ENCODE assay signal across 8 cellular contexts in the genomic region with DNA sequence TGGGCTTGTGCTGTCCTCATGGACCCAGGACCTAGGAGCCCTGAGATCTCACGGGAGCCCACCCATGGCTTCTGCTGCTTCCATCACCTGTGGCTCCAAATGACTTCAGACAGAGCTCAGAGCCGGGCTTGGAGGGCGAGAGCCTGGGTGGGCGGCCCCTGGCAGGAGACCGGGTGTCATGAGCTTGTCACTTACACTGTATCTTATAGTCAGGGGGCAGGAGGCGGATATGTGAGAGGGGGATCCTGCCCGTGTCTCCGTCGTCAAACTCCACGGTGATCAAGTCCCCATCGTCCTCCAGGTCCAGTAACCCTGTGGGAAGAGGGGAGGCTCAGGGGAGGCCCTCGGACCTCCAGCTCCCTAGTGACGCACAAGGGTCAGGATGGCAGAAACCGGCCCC. TPM values are rescaled to one million over a fixed set of nuclear protein-coding genes. Genes with fewer than 3 reads are reported as not detected.
"Had no signal": no experiment of that assay in that cellular context is flagged by ENCODE, and none has a peak within 500 bp of the region (broad histone marks: within the 10 kb centered on the region; RNA-seq: fewer than 3 reads in every experiment).

No MANE protein-coding gene starts in this region.

- H3K4me3 ChIP-seq: GM23338, HAP-1 had no signal

- H3K4me2 ChIP-seq: GM23338 had no signal

- H2AFZ ChIP-seq: GM23338 had no signal

- H3K4me1 ChIP-seq: HAP-1 had no signal

- H3K9me3 ChIP-seq: HAP-1 had no signal

- H3K27ac ChIP-seq: HL-60 had no signal

- ATAC-seq: HCT116, HepG2 had no signal

- DNase-seq: HFFc6, KBM-7 had no signal

RNA-seq across cellular contexts. Expression of gene SLC29A4, which starts 33.0 kb away (rescaled TPM):
- polyA plus RNA-seq: IgD-negative memory B cell had no signal
